ENCODE assay signal across 16 cellular contexts in genomic region chr10:4511559-4511958, GRCh38.
"Had no signal": no experiment of that assay in that cellular context is flagged by ENCODE, and none has a peak within 500 bp of the region (broad histone marks: within the 10 kb centered on the region; RNA-seq: fewer than 3 reads in every experiment).

No MANE protein-coding gene starts in this region.

- H3K27ac Mint-ChIP-seq: activated CD4-positive, alpha-beta memory T cell treated with anti-CD3 and anti-CD28 coated beads, Interleukin-2, amount 10 ng/mL, durations not matched to agents 7 days and 5 days; activated CD4-positive, alpha-beta T cell treated with anti-CD3 and anti-CD28 coated beads for 36 hours; activated naive CD8-positive, alpha-beta T cell treated with anti-CD3 and anti-CD28 coated beads, Interleukin-2, amount 50 U/mL, for 24 hours; memory B cell had no signal

- H3K27me3 ChIP-seq: left lung, ovary, suprapubic skin, upper lobe of left lung had no signal

- H3K36me3 Mint-ChIP-seq: memory B cell had no signal

- H3K4me3 Mint-ChIP-seq: activated CD4-positive, alpha-beta memory T cell treated with anti-CD3 and anti-CD28 coated beads, Interleukin-2, amount 10 ng/mL, durations not matched to agents 7 days and 5 days; activated CD4-positive, alpha-beta T cell treated with anti-CD3 and anti-CD28 coated beads for 36 hours; activated naive CD8-positive, alpha-beta T cell treated with anti-CD3 and anti-CD28 coated beads, Interleukin-2, amount 50 U/mL, for 24 hours; memory B cell; neural crest cell had no signal

- H3K9me3 Mint-ChIP-seq: activated CD4-positive, alpha-beta memory T cell treated with anti-CD3 and anti-CD28 coated beads, Interleukin-2, amount 10 ng/mL, durations not matched to agents 7 days and 5 days; activated naive CD8-positive, alpha-beta T cell treated with anti-CD3 and anti-CD28 coated beads, Interleukin-2, amount 50 U/mL, for 24 hours; neural crest cell had no signal

- DNase-seq: activated CD4-positive, alpha-beta memory T cell treated with anti-CD3 and anti-CD28 coated beads, Interleukin-2, amount 10 ng/mL, durations not matched to agents 7 days and 5 days; activated CD4-positive, alpha-beta T cell treated with anti-CD3 and anti-CD28 coated beads for 36 hours; activated naive CD4-positive, alpha-beta T cell; activated naive CD8-positive, alpha-beta T cell treated with anti-CD3 and anti-CD28 coated beads, Interleukin-2, amount 50 U/mL, for 24 hours; activated T-cell treated with anti-CD3 and anti-CD28 coated beads, Interleukin-2, amount 50 U/mL, for 48 hours; glutamatergic neuron; left lung; ovary; stimulated activated CD4-positive, alpha-beta T cell treated with anti-CD3 and anti-CD28 coated beads, Interleukin-2, amount 100 ng/mL, for 48 hours; stimulated activated CD8-positive, alpha-beta memory T cell treated with anti-CD3 and anti-CD28 coated beads, Interleukin-4, amount 100 ng/mL, for 48 hours; stimulated activated naive CD8-positive, alpha-beta T cell treated with anti-CD3 and anti-CD28 coated beads, Interleukin-15, Interleukin-2, amounts not matched to agents 100 U/mL and 50 U/mL, for 24 hours; upper lobe of left lung; WERI-Rb-1 had no signal

- H3K4me1 Mint-ChIP-seq: neural crest cell had no signal

- H3K27me3 Mint-ChIP-seq: activated CD4-positive, alpha-beta memory T cell treated with anti-CD3 and anti-CD28 coated beads, Interleukin-2, amount 10 ng/mL, durations not matched to agents 7 days and 5 days had no signal

- H3K36me3 ChIP-seq: left lung, ovary, suprapubic skin, upper lobe of left lung, WERI-Rb-1 had no signal

- ATAC-seq: activated CD4-positive, alpha-beta T cell treated with anti-CD3 and anti-CD28 coated beads for 36 hours; activated naive CD8-positive, alpha-beta T cell treated with anti-CD3 and anti-CD28 coated beads, Interleukin-2, amount 50 U/mL, for 24 hours; left lung; stimulated activated naive CD8-positive, alpha-beta T cell treated with anti-CD3 and anti-CD28 coated beads, Interleukin-15, Interleukin-2, amounts not matched to agents 100 U/mL and 50 U/mL, for 24 hours had no signal

- H3K9me3 ChIP-seq: left lung, ovary, suprapubic skin, upper lobe of left lung had no signal

- H3K4me3 ChIP-seq: left lung, ovary, suprapubic skin, upper lobe of left lung had no signal

- H3K27ac ChIP-seq: ovary, suprapubic skin, upper lobe of left lung, WERI-Rb-1 had no signal
